ENCODE assay signal across 1 cellular context in the genomic region with DNA sequence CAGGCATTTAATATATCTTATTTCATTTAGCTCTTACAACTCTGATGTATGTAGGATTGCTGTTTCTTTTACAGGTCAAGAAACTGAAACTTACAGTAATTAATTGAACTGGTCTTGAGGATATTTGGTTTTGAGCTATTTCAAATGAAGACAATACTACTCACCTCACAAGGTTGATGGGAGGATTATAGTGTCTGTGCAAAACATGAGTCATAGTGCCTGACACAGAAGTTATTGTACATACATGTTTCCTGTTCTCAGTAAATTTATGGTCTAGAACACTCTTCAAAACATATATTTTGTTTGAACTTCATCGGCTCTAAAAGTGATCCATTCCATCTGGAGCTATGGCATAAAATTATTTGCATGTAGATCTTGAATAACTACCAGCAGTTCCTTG.
TF ChIP-seq lines count a peak whose summit lies in the region.

No MANE protein-coding gene starts in this region.

TF ChIP-seq in WTC11, 78 proteins besides CTCF, POLR2A, EP300 and RAD21 (continued from another document):
- TF ChIP-seq, protein P1, sequence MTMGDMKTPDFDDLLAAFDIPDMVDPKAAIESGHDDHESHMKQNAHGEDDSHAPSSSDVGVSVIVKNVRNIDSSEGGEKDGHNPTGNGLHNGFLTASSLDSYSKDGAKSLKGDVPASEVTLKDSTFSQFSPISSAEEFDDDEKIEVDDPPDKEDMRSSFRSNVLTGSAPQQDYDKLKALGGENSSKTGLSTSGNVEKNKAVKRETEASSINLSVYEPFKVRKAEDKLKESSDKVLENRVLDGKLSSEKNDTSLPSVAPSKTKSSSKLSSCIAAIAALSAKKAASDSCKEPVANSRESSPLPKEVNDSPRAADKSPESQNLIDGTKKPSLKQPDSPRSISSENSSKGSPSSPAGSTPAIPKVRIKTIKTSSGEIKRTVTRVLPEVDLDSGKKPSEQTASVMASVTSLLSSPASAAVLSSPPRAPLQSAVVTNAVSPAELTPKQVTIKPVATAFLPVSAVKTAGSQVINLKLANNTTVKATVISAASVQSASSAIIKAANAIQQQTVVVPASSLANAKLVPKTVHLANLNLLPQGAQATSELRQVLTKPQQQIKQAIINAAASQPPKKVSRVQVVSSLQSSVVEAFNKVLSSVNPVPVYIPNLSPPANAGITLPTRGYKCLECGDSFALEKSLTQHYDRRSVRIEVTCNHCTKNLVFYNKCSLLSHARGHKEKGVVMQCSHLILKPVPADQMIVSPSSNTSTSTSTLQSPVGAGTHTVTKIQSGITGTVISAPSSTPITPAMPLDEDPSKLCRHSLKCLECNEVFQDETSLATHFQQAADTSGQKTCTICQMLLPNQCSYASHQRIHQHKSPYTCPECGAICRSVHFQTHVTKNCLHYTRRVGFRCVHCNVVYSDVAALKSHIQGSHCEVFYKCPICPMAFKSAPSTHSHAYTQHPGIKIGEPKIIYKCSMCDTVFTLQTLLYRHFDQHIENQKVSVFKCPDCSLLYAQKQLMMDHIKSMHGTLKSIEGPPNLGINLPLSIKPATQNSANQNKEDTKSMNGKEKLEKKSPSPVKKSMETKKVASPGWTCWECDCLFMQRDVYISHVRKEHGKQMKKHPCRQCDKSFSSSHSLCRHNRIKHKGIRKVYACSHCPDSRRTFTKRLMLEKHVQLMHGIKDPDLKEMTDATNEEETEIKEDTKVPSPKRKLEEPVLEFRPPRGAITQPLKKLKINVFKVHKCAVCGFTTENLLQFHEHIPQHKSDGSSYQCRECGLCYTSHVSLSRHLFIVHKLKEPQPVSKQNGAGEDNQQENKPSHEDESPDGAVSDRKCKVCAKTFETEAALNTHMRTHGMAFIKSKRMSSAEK (CRISPR knock-in tag; IDR thresholded peaks at IDR 0.05; ENCODE audit: borderline replicate concordance), result no peak
- no peak for TF ChIP-seq NFYB (CRISPR knock-in tag; conservative IDR thresholded peaks at IDR 0.05; ENCODE audit: low read depth)
- TF ChIP-seq, protein P2, sequence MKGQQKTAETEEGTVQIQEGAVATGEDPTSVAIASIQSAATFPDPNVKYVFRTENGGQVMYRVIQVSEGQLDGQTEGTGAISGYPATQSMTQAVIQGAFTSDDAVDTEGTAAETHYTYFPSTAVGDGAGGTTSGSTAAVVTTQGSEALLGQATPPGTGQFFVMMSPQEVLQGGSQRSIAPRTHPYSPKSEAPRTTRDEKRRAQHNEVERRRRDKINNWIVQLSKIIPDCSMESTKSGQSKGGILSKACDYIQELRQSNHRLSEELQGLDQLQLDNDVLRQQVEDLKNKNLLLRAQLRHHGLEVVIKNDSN (CRISPR knock-in tag; IDR thresholded peaks at IDR 0.05), result no peak
